Comparison of ENCODE assay signal across 22 cellular contexts in genomic region chr1:107018445-107018844, GRCh38.
"Had no signal": no experiment of that assay in that cellular context is flagged by ENCODE, and none has a peak within 500 bp of the region (broad histone marks: within the 10 kb centered on the region; RNA-seq: fewer than 3 reads in every experiment).

No MANE protein-coding gene starts in this region.

- H3K27me3 ChIP-seq: dorsolateral prefrontal cortex, esophagus muscularis mucosa, foreskin keratinocyte, gastroesophageal sphincter, left lung had no signal

- H3K9me3 ChIP-seq: esophagus muscularis mucosa, gastroesophageal sphincter, heart right ventricle, left lung, lower lobe of right lung, mucosa of descending colon had no signal

- H3K36me3 ChIP-seq: esophagus muscularis mucosa, gastroesophageal sphincter, heart right ventricle, left lung, lower lobe of right lung had no signal

- ATAC-seq: gastroesophageal sphincter; heart right ventricle; left cardiac atrium; left lung; left ventricle myocardium superior; lower lobe of right lung; mucosa of descending colon; naive thymus-derived CD8-positive, alpha-beta T cell had no signal

- FAIRE-seq: frontal cortex, islet of Langerhans, keratinocyte had no signal

- H3K27ac ChIP-seq: coronary artery, dorsolateral prefrontal cortex, esophagus muscularis mucosa, foreskin keratinocyte, gastroesophageal sphincter, heart right ventricle, left lung, lower lobe of right lung had no signal

- H3K4me3 ChIP-seq: coronary artery, dorsolateral prefrontal cortex, esophagus muscularis mucosa, gastroesophageal sphincter, heart right ventricle, left lung, lower lobe of right lung, mucosa of descending colon had no signal

- DNase-seq: dorsolateral prefrontal cortex; effector CD4-positive, alpha-beta T cell; effector memory CD4-positive, alpha-beta T cell; glutamatergic neuron; head of caudate nucleus; heart right ventricle; hippocampal formation; left cardiac atrium; left lung; left ventricle myocardium superior; lower lobe of right lung; mesenchymal stem cell; mucosa of descending colon; naive B cell; naive thymus-derived CD8-positive, alpha-beta T cell had no signal

- H3K4me1 ChIP-seq: esophagus muscularis mucosa, foreskin keratinocyte, gastroesophageal sphincter, heart right ventricle, left lung, lower lobe of right lung had no signal
